Comparison of ENCODE assay signal across 8 cellular contexts in the genomic region with DNA sequence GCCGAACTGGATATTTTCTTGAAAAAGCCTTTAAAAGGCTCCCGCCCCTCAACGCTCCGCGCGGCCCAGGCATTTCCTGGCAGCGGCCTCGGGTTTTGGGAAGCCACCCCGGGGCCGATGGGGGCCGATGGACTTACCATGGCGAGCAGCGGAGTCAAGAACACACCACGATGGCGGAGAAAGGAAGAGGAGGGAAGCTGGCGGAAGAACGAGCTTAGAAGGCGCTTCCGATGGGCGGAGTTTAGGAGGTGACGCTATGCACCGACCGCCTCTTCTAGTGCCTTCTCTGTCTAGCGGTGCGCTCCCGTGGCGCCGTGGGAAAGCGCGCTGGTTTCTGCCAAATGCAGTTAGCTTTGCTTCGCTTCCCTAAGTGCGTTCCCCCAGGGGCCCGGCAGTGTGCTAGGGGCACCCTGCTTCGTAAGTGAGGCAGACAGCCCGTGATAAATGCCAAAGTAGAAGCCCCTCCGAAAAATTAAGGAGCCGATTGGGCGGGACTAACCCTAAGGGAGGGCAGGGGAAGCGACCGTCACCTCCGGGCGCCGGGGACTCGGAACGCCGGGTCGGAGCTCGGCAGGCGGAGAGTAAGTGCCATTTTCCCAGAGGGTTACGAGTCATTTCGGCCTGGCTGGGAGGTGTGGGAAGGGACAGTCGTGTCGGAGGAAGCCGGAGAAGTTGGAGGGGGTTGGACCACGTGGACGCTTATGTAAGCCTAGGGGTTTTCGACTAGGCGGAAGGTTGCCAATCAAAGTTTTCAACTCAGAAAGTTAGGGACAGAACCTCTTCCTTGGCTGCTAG.
DNase-seq lines count a peak whose midpoint lies in the region; ATAC-seq and TF ChIP-seq lines count a peak whose summit lies in the region.

RPL39 (minus strand) TSS at position 194 of the 795 bp plus-strand sequence; CDS start at position 140, 54 bp downstream.

- H3K4me3 Mint-ChIP-seq in central memory CD8-positive, alpha-beta T cell = peak within 1 kb of the TSS; percentile 91

- peak within 1 kb of the TSS; percentile 97 for H3K27ac Mint-ChIP-seq in central memory CD8-positive, alpha-beta T cell (ENCODE audit: low read depth)

- peak; percentile 82 for ATAC-seq in HG03378 (IDR thresholded peaks at IDR 0.05; ENCODE audit: unreplicated experiment)
- peak; percentile 90 to 94 for ATAC-seq in activated CD4-positive, CD25-positive, alpha-beta regulatory T cell treated with anti-CD3 and anti-CD28 coated beads, Interleukin-2, amount 50 U/mL, for 24 hours
- peak; percentile 91 for ATAC-seq in central memory CD8-positive, alpha-beta T cell (replicated peaks; ENCODE audit: extremely low read depth, poor library complexity, severe bottlenecking)

- H3K9me3 Mint-ChIP-seq in central memory CD8-positive, alpha-beta T cell = no peaks in the 10 kb centered on the region

- H3K36me3 Mint-ChIP-seq in central memory CD8-positive, alpha-beta T cell (ENCODE audit: insufficient read depth) = peaks cover 25% of the 10 kb centered on the region

- TF ChIP-seq POLR2A in GM19099 (IDR thresholded peaks at IDR 0.05; ENCODE audit: extremely low read depth, insufficient read length, low read depth) = peak; percentile 91

- H3K4me1 Mint-ChIP-seq in central memory CD8-positive, alpha-beta T cell = peaks cover 18% of the 10 kb centered on the region

- DNase-seq in AML-193 (lab: John Stamatoyannopoulos, UW) (peak; percentile 56), NCI-H446 treated with DMSO at 0.1 percent for 48 hours (lab: John Stamatoyannopoulos, UW) (peak; percentile 86), islet precursor cell (peak; percentile 92)
- peak; percentile 55 to 73 for DNase-seq in central memory CD8-positive, alpha-beta T cell (ENCODE audit: low spot score in 2 of 2)
- peak; percentile 57 to 74 (median 63) for DNase-seq in stimulated activated CD4-positive, alpha-beta T cell treated with anti-CD3 and anti-CD28 coated beads, Interleukin-12 subunit alpha, Interleukin-12 subunit beta, amount 100 ng/mL, for 48 hours (ENCODE audit: low read depth in 2 of 3, low spot score in 1 of 3)

- no peaks in the 10 kb centered on the region for H3K27me3 Mint-ChIP-seq in central memory CD8-positive, alpha-beta T cell

Comparison
In these comparisons a context has a peak if more than half of its experiments do, and no peak if none do; other contexts are left out.
1. Peak in every context shown above with its lines: DNase-seq and ATAC-seq.